24 cellular contexts compared by ENCODE assay signal in genomic region chr13:110477711-110478245, GRCh38.
DNase-seq lines count a peak whose midpoint lies in the region; ATAC-seq and TF ChIP-seq lines count a peak whose summit lies in the region.
"Had no signal": no experiment of that assay in that cellular context is flagged by ENCODE, and none has a peak within 500 bp of the region (broad histone marks: within the 10 kb centered on the region; RNA-seq: fewer than 3 reads in every experiment).

No MANE protein-coding gene starts in this region.

- no peaks in the 10 kb centered on the region for H3K27me3 Mint-ChIP-seq in Caco-2 (ENCODE audit: insufficient read depth, unreplicated experiment)
- H3K27me3 Mint-ChIP-seq: CD4-positive, alpha-beta T cell had no signal

- H3K9me3 Mint-ChIP-seq in Caco-2 (ENCODE audit: unreplicated experiment) = peaks cover 9% of the 10 kb centered on the region
- H3K9me3 Mint-ChIP-seq: CD4-positive, alpha-beta T cell; GM23338 had no signal

- H3K36me3 ChIP-seq in Caco-2 (ENCODE audit: control insufficient read depth, insufficient read depth, low read length) (no peaks in the 10 kb centered on the region), esophagus muscularis mucosa (peaks cover 41 to 92% (median 85%) of the 10 kb centered on the region in 4 donors), gastrocnemius medialis (peaks cover 0 to 16% of the 10 kb centered on the region in 2 donors)
- H3K36me3 ChIP-seq: BE2C had no signal

- CTCF ChIA-PET in Caco-2 (lab: Charles Lee) = no interaction called here

- no peak for TF ChIP-seq EP300 in esophagus muscularis mucosa (IDR thresholded peaks at IDR 0.05)

- peak overlapping the region; percentile 42 for H3K27ac Mint-ChIP-seq in Caco-2 (ENCODE audit: unreplicated experiment)
- H3K27ac Mint-ChIP-seq: CD4-positive, alpha-beta T cell; GM23338 had no signal

- TF ChIP-seq CTCF in Caco-2 (IDR thresholded peaks at IDR 0.05; ENCODE audit: insufficient read depth in 1 of 2, low read depth in 1 of 2, low read length in 1 of 2, severe bottlenecking in 1 of 2, unreplicated experiment in 1 of 2) (no peak), coronary artery (IDR thresholded peaks at IDR 0.05) (no peak), esophagus muscularis mucosa (IDR thresholded peaks at IDR 0.05) (no peak), gastrocnemius medialis (IDR thresholded peaks at IDR 0.05 in 4 of 5, conservative IDR thresholded peaks at IDR 0.05 in 1 of 5) (no peak), GM13976 (IDR thresholded peaks at IDR 0.05; ENCODE audit: borderline replicate concordance, control extremely low read depth, extremely low read depth, insufficient read depth, missing control alignments) (no peak)

- intact Hi-C loops in Caco-2 (cut with micrococcal nuclease; ENCODE audit: unreplicated experiment) (no loop called here), esophagus muscularis mucosa (cut with DNase I) (no loop called here), gastrocnemius medialis (cut with DNase I; ENCODE audit: low total_unique reads) (no loop called here)

- H3K9me3 ChIP-seq in Caco-2 (0 out of 2 replicates have a peak, but pooled peaks cover under 1% of the 10 kb centered on the region), esophagus muscularis mucosa (no peaks in the 10 kb centered on the region), gastrocnemius medialis (no peaks in the 10 kb centered on the region)
- H3K9me3 ChIP-seq: BE2C, SJSA1 had no signal

- POLR2A ChIA-PET in Caco-2 (lab: Charles Lee) = no interaction called here

- in situ Hi-C loops in gastrocnemius medialis (cut with MboI; ENCODE audit: low sequenced_read_pairs in 4 of 4) = no loop called here
- in situ Hi-C loops in GM13976 (cut with MboI; ENCODE audit: low sequenced_read_pairs, unreplicated experiment) = no loop called here

- no peak overlapping the region for H3K4me3 Mint-ChIP-seq in Caco-2 (ENCODE audit: unreplicated experiment)
- H3K4me3 Mint-ChIP-seq: CD4-positive, alpha-beta T cell; GM23338 had no signal

- peak overlapping the region; percentile 73 to 78 for H3K27ac ChIP-seq in coronary artery
- H3K27ac ChIP-seq in esophagus muscularis mucosa (replicated peaks in 1 of 4) = peak overlapping the region; percentile 64 to 79 (median 68)
- peak overlapping the region in 3 of 4 donors; percentile 33 to 39 (median 35) for H3K27ac ChIP-seq in gastrocnemius medialis
- H3K27ac ChIP-seq: KMS-11, SJSA1 had no signal

- WGBS in esophagus muscularis mucosa = 53% methylated on average over 4 of the region's 4 CpGs

- H3K4me1 ChIP-seq in Caco-2 (0 out of 2 replicates have a peak, but pooled peaks cover 12% of the 10 kb centered on the region), esophagus muscularis mucosa (peaks cover 19 to 41% (median 30%) of the 10 kb centered on the region in 4 donors), gastrocnemius medialis (peaks cover 3 to 7% of the 10 kb centered on the region in 2 donors)
- H3K4me1 ChIP-seq: BE2C, SJSA1 had no signal

- no peak for ATAC-seq in gastrocnemius medialis
- ATAC-seq in GM19395 (IDR thresholded peaks at IDR 0.05; ENCODE audit: unreplicated experiment) = no peak
- no peak for ATAC-seq in HG02588 (IDR thresholded peaks at IDR 0.05; ENCODE audit: unreplicated experiment)
- ATAC-seq: GM12878, GM23338, HCT116, Right ventricle myocardium inferior had no signal

- H3K4me1 Mint-ChIP-seq in Caco-2 (ENCODE audit: low read depth, unreplicated experiment) = peaks cover 27% of the 10 kb centered on the region
- H3K4me1 Mint-ChIP-seq: GM23338 had no signal

- no peaks in the 10 kb centered on the region for H3K36me3 Mint-ChIP-seq in Caco-2 (ENCODE audit: insufficient read depth, unreplicated experiment)

- DNase-seq in Caco-2 = no peak
- no peak for DNase-seq in coronary artery (ENCODE audit: low spot score)
- no peak for DNase-seq in esophagus muscularis mucosa (ENCODE audit: extremely low spot score)
- DNase-seq in gastrocnemius medialis = no peak
- DNase-seq in GM13976 (ENCODE audit: low spot score) = no peak
- no peak for DNase-seq in NCI-H2171 treated with DMSO at 0.1 percent for 48 hours (lab: John Stamatoyannopoulos, UW)
- DNase-seq: BE2C; CD4-positive, alpha-beta T cell; COR-L47; DMS 273 treated with DMSO at 0.1 percent for 48 hours; DND-41; NCI-H1092 treated with DMSO at 0.1 percent for 48 hours; NCI-H1436 treated with DMSO at 0.1 percent for 48 hours; NCI-H2029; NCI-H2171; NCI-H526 had no signal

- TF ChIP-seq POLR2A in esophagus muscularis mucosa (IDR thresholded peaks at IDR 0.05; ENCODE audit: low read depth) (no peak), gastrocnemius medialis (IDR thresholded peaks at IDR 0.05) (no peak)

- H3K4me3 ChIP-seq in Caco-2 (ENCODE audit: low read depth, low read length) (no peak overlapping the region), coronary artery (no peak overlapping the region), esophagus muscularis mucosa (no peak overlapping the region), gastrocnemius medialis (no peak overlapping the region)
- H3K4me3 ChIP-seq: GM12878, GM23338, SJSA1 had no signal

- no peaks in the 10 kb centered on the region for H3K27me3 ChIP-seq in Caco-2 (replicated peaks; ENCODE audit: control insufficient read depth, insufficient read depth, low read length)
- no peaks in the 10 kb centered on the region for H3K27me3 ChIP-seq in esophagus muscularis mucosa
- no peaks in the 10 kb centered on the region for H3K27me3 ChIP-seq in gastrocnemius medialis

- BruUV-seq in Caco-2 (replicated peaks; lab: Mats Ljungman, UMichigan) = no TSS peak
